ENCODE assay signal across 11 cellular contexts in the genomic region with DNA sequence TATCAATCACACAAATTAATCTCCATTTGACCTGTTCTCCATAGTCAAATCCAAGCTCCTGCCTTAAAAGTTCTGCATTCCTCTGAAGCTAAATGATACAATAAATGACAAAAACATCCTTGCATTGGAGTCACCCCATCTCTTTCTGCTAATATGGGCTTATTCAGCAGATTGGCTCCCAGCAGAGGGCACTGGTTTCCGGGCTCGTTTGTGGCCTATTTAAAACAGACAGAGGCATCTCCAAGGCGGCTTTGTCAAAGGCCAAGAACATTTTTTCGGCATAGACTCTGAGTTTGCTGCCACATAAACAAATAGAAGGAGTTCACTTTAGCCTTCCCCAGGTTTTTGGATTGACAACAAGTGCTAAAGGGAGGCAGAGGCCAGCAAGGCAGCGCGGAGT.
DNase-seq lines count a peak whose midpoint lies in the region; ATAC-seq, FAIRE-seq and TF ChIP-seq lines count a peak whose summit lies in the region.
"Had no signal": no experiment of that assay in that cellular context is flagged by ENCODE, and none has a peak within 500 bp of the region (broad histone marks: within the 10 kb centered on the region; RNA-seq: fewer than 3 reads in every experiment).

No MANE protein-coding gene starts in this region.

- H3K27me3 ChIP-seq in body of pancreas (no peaks in the 10 kb centered on the region), HepG2 (ENCODE audit: control insufficient read depth in 1 of 2, insufficient read depth in 2 of 2, low read length in 2 of 2) (peaks cover 0 to 3% of the 10 kb centered on the region in 2 experiments; a peak in 1 of 5 replicates)
- H3K27me3 ChIP-seq: gastroesophageal sphincter had no signal

- H3K9me3 Mint-ChIP-seq in HFFc6, result no peaks in the 10 kb centered on the region; the same call in 1 of the 2 replicates

- H3K9me3 ChIP-seq in body of pancreas (no peaks in the 10 kb centered on the region), HepG2 (ENCODE audit: low read length) (no peaks in the 10 kb centered on the region)
- H3K9me3 ChIP-seq: gastroesophageal sphincter had no signal

- in situ Hi-C loops in HepG2 (cut with HindIII; ENCODE audit: extremely low pct_ligation_motif_present, low pct_unique_long_range_greater_than_20kb), result no loop called here

- no peak for TF ChIP-seq EP300 in HepG2 (IDR thresholded peaks at IDR 0.05; ENCODE audit: low read depth in 2 of 2, low read length in 2 of 2)
- TF ChIP-seq EP300 in HepG2 (CRISPR knock-in tag; IDR thresholded peaks at IDR 0.05; ENCODE audit: borderline replicate concordance), result no peak

- POLR2A ChIA-PET in HepG2 (lab: Yijun Ruan, JAX), result no interaction called here

- H3K4me1 ChIP-seq in body of pancreas (no peaks in the 10 kb centered on the region), HepG2 (ENCODE audit: insufficient read depth, low read length) (no peaks in the 10 kb centered on the region)

- H3K27ac Mint-ChIP-seq in HFFc6, result no peak overlapping the region; the same call in 1 of the 2 replicates

- H3K27ac ChIP-seq in body of pancreas (no peak overlapping the region), HepG2 (ENCODE audit: extremely low read length, insufficient read depth, low read length) (no peak overlapping the region)
- H3K27ac ChIP-seq: gastroesophageal sphincter had no signal

- ATAC-seq in body of pancreas (no peak), HepG2 (peak; percentile 66; the same call in 2 of the 3 replicates), HG03354 (IDR thresholded peaks at IDR 0.05; ENCODE audit: poor library complexity, severe bottlenecking, unreplicated experiment) (no peak)
- ATAC-seq: gastroesophageal sphincter had no signal

- TF ChIP-seq POLR2A in body of pancreas (IDR thresholded peaks at IDR 0.05) (no peak), HepG2 (IDR thresholded peaks at IDR 0.05; ENCODE audit: insufficient read depth in 1 of 2, low read depth in 2 of 2, low read length in 2 of 2) (no peak)

- no peak overlapping the region for H3K9ac ChIP-seq in HepG2 (ENCODE audit: insufficient read depth, low read depth, low read length)

- peak; percentile 57 for FAIRE-seq in HepG2 (lab: Jason Lieb, UNC)
- FAIRE-seq: RCC 7860 had no signal

- H2AFZ ChIP-seq in HepG2 (ENCODE audit: low read length), result no peak overlapping the region

- no TSS peak for BruUV-seq in HepG2 (replicated peaks; lab: Mats Ljungman, UMichigan)

- H4K20me1 ChIP-seq in HepG2 (ENCODE audit: insufficient read depth, low read length), result no peaks in the 10 kb centered on the region

- no peaks in the 10 kb centered on the region; the same call in 1 of the 2 replicates for H3K27me3 Mint-ChIP-seq in HFFc6 (ENCODE audit: insufficient read depth)

- DNase-seq in AG08395 (ENCODE audit: low spot score) (peak; percentile 53), HFFc6 (peak; percentile 39), body of pancreas (peak in 3 of 4 donors; percentile 7 to 16 (median 13)), HepG2 (ENCODE audit: low spot score) (no peak), DMS153 (lab: John Stamatoyannopoulos, UW) (no peak), T-helper 2 cell (no peak)
- no peak for DNase-seq in stimulated activated CD4-positive, alpha-beta T cell treated with anti-CD3 and anti-CD28 coated beads, Interleukin-2, amount 100 ng/mL, for 48 hours
- DNase-seq: DMS53 had no signal

- no peak overlapping the region for H3K4me2 ChIP-seq in HepG2 (ENCODE audit: low read depth, low read length)

- CTCF ChIA-PET in HepG2 (lab: Yijun Ruan, JAX; ENCODE audit: low intra/inter-chr PET ratio, low total read pairs), result no interaction called here

- H3K4me3 ChIP-seq in body of pancreas (no peak overlapping the region), HepG2 (replicated peaks in 1 of 3; ENCODE audit: insufficient read depth in 1 of 3, low read depth in 2 of 3, low read length in 3 of 3) (no peak overlapping the region)
- H3K4me3 ChIP-seq: gastroesophageal sphincter had no signal

- peak; percentile 62 for TF ChIP-seq CTCF in HFFc6 (IDR thresholded peaks at IDR 0.05)
- peak in 4 of 7 experiments; percentile 8 to 23 (median 14) for TF ChIP-seq CTCF in body of pancreas (IDR thresholded peaks at IDR 0.05)
- peak; percentile 34; the same call in 1 of the 2 replicates for TF ChIP-seq CTCF in HepG2 (CRISPR knock-in tag; IDR thresholded peaks at IDR 0.05)

- no peak overlapping the region for H3K4me3 Mint-ChIP-seq in HFFc6

- WGBS in body of pancreas, 2 donors, result 55 to 63% methylated on average over 6 of the region's 6 CpGs
- 22% methylated on average over 5 of the region's 6 CpGs for WGBS in HepG2 (ENCODE audit: low lambda C conversion rate)

- intact Hi-C loops in body of pancreas (cut with DNase I) (no loop called here), HepG2 (cut with micrococcal nuclease; ENCODE audit: unreplicated experiment) (no loop called here)

- H3K36me3 ChIP-seq in body of pancreas (replicated peaks in 1 of 2; ENCODE audit: insufficient read depth in 1 of 2, low read depth in 2 of 2) (no peaks in the 10 kb centered on the region), HepG2 (replicated peaks in 1 of 2; ENCODE audit: control insufficient read depth in 1 of 2, insufficient read depth in 2 of 2, low read length in 2 of 2) (no peaks in the 10 kb centered on the region)
- H3K36me3 ChIP-seq: gastroesophageal sphincter had no signal

- peaks cover 1% of the 10 kb centered on the region; the same call in 1 of the 2 replicates for H3K36me3 Mint-ChIP-seq in HFFc6 (ENCODE audit: low read depth)

- no peaks in the 10 kb centered on the region for H3K79me2 ChIP-seq in HepG2 (ENCODE audit: insufficient read depth, low read length)

- peaks cover 11% of the 10 kb centered on the region for H3K4me1 Mint-ChIP-seq in HFFc6 (ENCODE audit: low read depth)

- TF ChIP-seq RAD21 in HepG2 (CRISPR knock-in tag; IDR thresholded peaks at IDR 0.05), result no peak

TF ChIP-seq in HepG2, 621 proteins besides CTCF, POLR2A, EP300 and RAD21:
- TF ChIP-seq ZNF510 (CRISPR knock-in tag; IDR thresholded peaks at IDR 0.05; ENCODE audit: low read depth) (no peak), MAFK (conservative IDR thresholded peaks at IDR 0.05 in 1 of 2, IDR thresholded peaks at IDR 0.05 in 1 of 2; ENCODE audit: low read length in 2 of 2) (peak; percentile 20 to 26; a peak in 2 of 4 replicates), MAFF (IDR thresholded peaks at IDR 0.05; ENCODE audit: low read depth, low read length) (peak; percentile 32; the same call in 1 of the 2 replicates), ZNF432 (CRISPR knock-in tag; IDR thresholded peaks at IDR 0.05; ENCODE audit: borderline replicate concordance) (no peak), ADNP (CRISPR knock-in tag; IDR thresholded peaks at IDR 0.05) (no peak), IKZF4 (CRISPR knock-in tag; IDR thresholded peaks at IDR 0.05; ENCODE audit: borderline replicate concordance, low read depth, not compliant biosample characterization) (no peak), MIER3 (CRISPR knock-in tag; IDR thresholded peaks at IDR 0.05; ENCODE audit: borderline replicate concordance) (no peak)
- TF ChIP-seq, protein P1, sequence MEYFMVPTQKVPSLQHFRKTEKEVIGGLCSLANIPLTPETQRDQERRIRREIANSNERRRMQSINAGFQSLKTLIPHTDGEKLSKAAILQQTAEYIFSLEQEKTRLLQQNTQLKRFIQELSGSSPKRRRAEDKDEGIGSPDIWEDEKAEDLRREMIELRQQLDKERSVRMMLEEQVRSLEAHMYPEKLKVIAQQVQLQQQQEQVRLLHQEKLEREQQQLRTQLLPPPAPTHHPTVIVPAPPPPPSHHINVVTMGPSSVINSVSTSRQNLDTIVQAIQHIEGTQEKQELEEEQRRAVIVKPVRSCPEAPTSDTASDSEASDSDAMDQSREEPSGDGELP (IDR thresholded peaks at IDR 0.05; ENCODE audit: borderline replicate concordance, low read depth), result no peak
- TF ChIP-seq, protein P2, sequence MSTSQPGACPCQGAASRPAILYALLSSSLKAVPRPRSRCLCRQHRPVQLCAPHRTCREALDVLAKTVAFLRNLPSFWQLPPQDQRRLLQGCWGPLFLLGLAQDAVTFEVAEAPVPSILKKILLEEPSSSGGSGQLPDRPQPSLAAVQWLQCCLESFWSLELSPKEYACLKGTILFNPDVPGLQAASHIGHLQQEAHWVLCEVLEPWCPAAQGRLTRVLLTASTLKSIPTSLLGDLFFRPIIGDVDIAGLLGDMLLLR (CRISPR knock-in tag; IDR thresholded peaks at IDR 0.05), result no peak

Comparison
In these comparisons a context has a peak if more than half of its experiments do, and no peak if none do; other contexts are left out.
1. DNase-seq: peak in AG08395 (single experiment), HFFc6 (single experiment) and body of pancreas (3 of 4); none in HepG2 (single experiment), DMS153 (single experiment), T-helper 2 cell (0 of 5) and stimulated activated CD4-positive, alpha-beta T cell treated with anti-CD3 and anti-CD28 coated beads, Interleukin-2, amount 100 ng/mL, for 48 hours (0 of 2).
2. Peak in every context shown above with its lines, with median percentiles within 50 percentile points of each other: CTCF ChIP-seq.